Comparison of ENCODE assay signal across 8 cellular contexts in the genomic region with DNA sequence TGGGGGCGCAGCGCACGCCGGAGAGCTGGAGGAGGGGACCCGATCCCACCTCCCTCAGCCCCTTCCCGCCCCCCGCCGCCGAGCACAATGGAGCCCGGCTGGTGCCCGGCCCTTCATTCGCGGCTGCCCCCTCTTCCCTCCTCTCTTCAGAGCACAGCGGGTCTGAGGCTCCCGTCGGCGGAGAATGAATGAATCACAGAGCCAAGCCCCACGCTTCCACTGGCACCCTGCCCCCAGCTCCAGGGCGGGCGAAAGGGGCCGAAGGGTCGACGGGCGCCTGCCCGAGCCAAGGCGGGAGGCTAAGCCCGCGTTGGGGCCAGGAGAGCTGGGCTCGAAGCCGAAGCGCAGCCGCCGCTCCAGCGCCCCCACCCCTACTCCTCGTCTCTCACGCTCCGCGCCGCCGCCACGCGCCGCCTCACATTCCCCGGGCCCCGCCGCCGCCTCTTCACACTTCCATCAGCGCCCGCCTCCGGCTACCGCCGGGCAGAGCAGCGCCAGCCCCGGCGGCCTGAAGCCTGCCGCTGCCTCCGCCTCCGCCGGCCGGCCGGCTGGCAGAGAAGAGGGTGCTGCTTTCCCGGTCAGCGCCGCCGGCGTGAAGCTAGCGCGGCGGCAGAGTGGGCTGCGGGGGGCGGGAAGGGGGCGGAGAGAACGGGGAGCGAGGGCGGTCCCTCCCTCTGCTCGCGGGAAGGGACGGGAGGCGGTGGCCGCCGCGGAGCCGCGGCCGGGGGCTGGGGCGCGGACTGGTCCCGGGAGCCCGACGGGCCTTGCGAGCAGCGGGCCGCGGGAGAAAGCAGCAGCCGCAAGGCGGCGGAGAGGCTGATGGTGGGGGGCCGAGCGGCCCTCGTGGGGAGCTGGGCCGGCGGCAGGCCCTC. TPM values are rescaled to one million over a fixed set of nuclear protein-coding genes. Genes with fewer than 3 reads are reported as not detected.
DNase-seq lines count a peak whose midpoint lies in the region; ATAC-seq and TF ChIP-seq lines count a peak whose summit lies in the region.

A gene with protein sequence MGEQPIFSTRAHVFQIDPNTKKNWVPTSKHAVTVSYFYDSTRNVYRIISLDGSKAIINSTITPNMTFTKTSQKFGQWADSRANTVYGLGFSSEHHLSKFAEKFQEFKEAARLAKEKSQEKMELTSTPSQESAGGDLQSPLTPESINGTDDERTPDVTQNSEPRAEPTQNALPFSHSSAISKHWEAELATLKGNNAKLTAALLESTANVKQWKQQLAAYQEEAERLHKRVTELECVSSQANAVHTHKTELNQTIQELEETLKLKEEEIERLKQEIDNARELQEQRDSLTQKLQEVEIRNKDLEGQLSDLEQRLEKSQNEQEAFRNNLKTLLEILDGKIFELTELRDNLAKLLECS (minus strand): TSS at position 616 of the 872 bp plus-strand sequence. CDS start 1,360 bp downstream, outside the sequence.

- H3K27ac ChIP-seq in A673 (ENCODE audit: low read depth, low read length, poor library complexity, severe bottlenecking), result peak within 1 kb of the TSS; percentile 96
- peak within 1 kb of the TSS; percentile 97 for H3K27ac ChIP-seq in cingulate gyrus (ENCODE audit: low read depth, low read length)

- H3K9me3 ChIP-seq in A673 (ENCODE audit: low read depth, low read length, poor library complexity, severe bottlenecking), result no peaks in the 10 kb centered on the region

- TF ChIP-seq CTCF in A673 (conservative IDR thresholded peaks at IDR 0.05; ENCODE audit: low read depth, low read length), result no peak

- H3K36me3 ChIP-seq in A673 (ENCODE audit: insufficient read depth, low read length, poor library complexity, severe bottlenecking), result no peaks in the 10 kb centered on the region

- peak within 1 kb of the TSS; percentile 85 for H3K4me3 ChIP-seq in A673 (ENCODE audit: low read depth, low read length, poor library complexity, severe bottlenecking)

- CTCF ChIA-PET in A673 (lab: Charles Lee), result interaction anchor here (0.6 to 1.0 kb wide), 4 partner anchors 54 to 489 kb away, joined by 3 to 7 read pairs (median 4); no protein-coding TSS in a partner anchor

- H3K27me3 ChIP-seq in A673 (replicated peaks; ENCODE audit: insufficient read depth, low read depth, low read length, poor library complexity), result no peaks in the 10 kb centered on the region

- DNase-seq in A673 (ENCODE audit: low spot score) (peak; percentile 88), NCI-H226 (peak; percentile 54), left kidney (ENCODE audit: low read depth, low spot score) (peak; percentile 95)
- peak; percentile 79 for DNase-seq in activated CD4-positive, alpha-beta T cell treated with anti-CD3 and anti-CD28 coated beads for 48 hours
- peak; percentile 73 for DNase-seq in stimulated activated CD4-positive, alpha-beta T cell treated with anti-CD3 and anti-CD28 coated beads, Interleukin-2, amount 100 ng/mL, for 4 hours (ENCODE audit: low read depth)

- POLR2A ChIA-PET in A673 (lab: Charles Lee; ENCODE audit: low non-redundant PET), result interaction anchor here (0.6 kb wide), 1 partner anchor 831 kb away, joined by 14 read pairs; no protein-coding TSS in a partner anchor

- intact Hi-C loops in A673 (cut with micrococcal nuclease; ENCODE audit: unreplicated experiment), result no loop called here

- peaks cover 44% of the 10 kb centered on the region for H3K4me1 ChIP-seq in A673 (ENCODE audit: insufficient read depth, low read length, poor library complexity, severe bottlenecking)

- ATAC-seq in GM18517 (IDR thresholded peaks at IDR 0.05; ENCODE audit: unreplicated experiment) (peak; percentile 49), HG03060 (IDR thresholded peaks at IDR 0.05; ENCODE audit: low read depth, unreplicated experiment) (peak; percentile 19)

- no TSS peak for BruUV-seq in A673 (replicated peaks; lab: Mats Ljungman, UMichigan)

RNA-seq across cellular contexts. Expression of the gene that starts here (rescaled TPM):
- 34.0 and 37.0 TPM in 2 replicates for total RNA-seq in A673 (2021)

Comparison
In these comparisons a context has a peak if more than half of its experiments do, and no peak if none do; other contexts are left out.
1. Peak in every context shown above with its lines: DNase-seq, ATAC-seq, H3K4me3 ChIP-seq and H3K27ac ChIP-seq.